8 cellular contexts compared by ENCODE assay signal in genomic region chr11:43879789-43880639, GRCh38. TPM values are rescaled to one million over a fixed set of nuclear protein-coding genes. Genes with fewer than 3 reads are reported as not detected.
DNase-seq lines count a peak whose midpoint lies in the region; ATAC-seq and TF ChIP-seq lines count a peak whose summit lies in the region.

No MANE protein-coding gene starts in this region.

- peaks cover 14% of the 10 kb centered on the region for H3K4me1 Mint-ChIP-seq in T-helper 1 cell treated with Interleukin-12 subunit alpha and Interleukin-12 subunit beta and Interleukin-4 antibody, amounts not matched to agents 30 μg/mL and 1 μg/mL, for 36 hours (ENCODE audit: low read depth)
- peaks cover 32% of the 10 kb centered on the region for H3K4me1 Mint-ChIP-seq in activated CD8-positive, alpha-beta T cell treated with anti-CD3 and anti-CD28 coated beads for 36 hours (ENCODE audit: low read depth)
- peaks cover 27 to 45% of the 10 kb centered on the region in 2 donors for H3K4me1 Mint-ChIP-seq in immature natural killer cell

- peak; percentile 6 for ATAC-seq in activated CD8-positive, alpha-beta T cell treated with anti-CD3 and anti-CD28 coated beads for 36 hours
- ATAC-seq in HG02759 (IDR thresholded peaks at IDR 0.05; ENCODE audit: unreplicated experiment): no peak
- ATAC-seq in HG02571 (IDR thresholded peaks at IDR 0.05; ENCODE audit: unreplicated experiment): no peak

- TF ChIP-seq CTCF in activated CD8-positive, alpha-beta T cell treated with anti-CD3 and anti-CD28 coated beads for 36 hours (IDR thresholded peaks at IDR 0.05): no peak
- TF ChIP-seq CTCF in suprapubic skin (IDR thresholded peaks at IDR 0.05): no peak

- peaks cover 30% of the 10 kb centered on the region for H3K27me3 Mint-ChIP-seq in T-helper 1 cell treated with Interleukin-12 subunit alpha and Interleukin-12 subunit beta and Interleukin-4 antibody, amounts not matched to agents 30 μg/mL and 1 μg/mL, for 36 hours (ENCODE audit: low read depth)
- peaks cover 4% of the 10 kb centered on the region for H3K27me3 Mint-ChIP-seq in activated CD8-positive, alpha-beta T cell treated with anti-CD3 and anti-CD28 coated beads for 36 hours
- peaks cover 4 to 14% (median 8%) of the 10 kb centered on the region in 3 donors for H3K27me3 Mint-ChIP-seq in immature natural killer cell (ENCODE audit: low read depth in 3 of 3)

- peaks cover 38% of the 10 kb centered on the region for H3K27me3 ChIP-seq in suprapubic skin

- peaks cover 25% of the 10 kb centered on the region for H3K36me3 ChIP-seq in suprapubic skin

- POLR2A ChIA-PET in activated CD8-positive, alpha-beta T cell treated with anti-CD3 and anti-CD28 coated beads for 36 hours (lab: Charles Lee): interaction anchor here (1.4 kb wide), 1 partner anchor 8 kb away, joined by 4 read pairs; no protein-coding TSS in a partner anchor

- TF ChIP-seq EP300 in suprapubic skin (IDR thresholded peaks at IDR 0.05): no peak

- H3K27ac ChIP-seq in suprapubic skin: no peak overlapping the region

- DNase-seq in T-helper 1 cell (no peak), immature natural killer cell (no peak), suprapubic skin (ENCODE audit: low spot score in 2 of 2) (no peak), NCI-H187 treated with DMSO at 0.1 percent for 48 hours (lab: John Stamatoyannopoulos, UW) (no peak)
- DNase-seq in activated CD8-positive, alpha-beta T cell treated with anti-CD3 and anti-CD28 coated beads for 36 hours: no peak

- H3K4me1 ChIP-seq in suprapubic skin: peaks cover 19% of the 10 kb centered on the region

- H3K4me3 Mint-ChIP-seq in T-helper 1 cell treated with Interleukin-12 subunit alpha and Interleukin-12 subunit beta and Interleukin-4 antibody, amounts not matched to agents 30 μg/mL and 1 μg/mL, for 36 hours: peak overlapping the region; percentile 95
- H3K4me3 Mint-ChIP-seq in activated CD8-positive, alpha-beta T cell treated with anti-CD3 and anti-CD28 coated beads for 36 hours: peak overlapping the region; percentile 81
- peak overlapping the region; percentile 87 to 98 (median 95) for H3K4me3 Mint-ChIP-seq in immature natural killer cell

- intact Hi-C loops in activated CD8-positive, alpha-beta T cell treated with anti-CD3 and anti-CD28 coated beads for 36 hours (cut with micrococcal nuclease): no loop called here

- H3K9me3 Mint-ChIP-seq in T-helper 1 cell treated with Interleukin-12 subunit alpha and Interleukin-12 subunit beta and Interleukin-4 antibody, amounts not matched to agents 30 μg/mL and 1 μg/mL, for 36 hours: peaks cover 15% of the 10 kb centered on the region
- H3K9me3 Mint-ChIP-seq in activated CD8-positive, alpha-beta T cell treated with anti-CD3 and anti-CD28 coated beads for 36 hours: no peaks in the 10 kb centered on the region
- peaks cover 0 to 4% (median 0%) of the 10 kb centered on the region in 6 donors for H3K9me3 Mint-ChIP-seq in immature natural killer cell

- peak overlapping the region; percentile 80 for H3K27ac Mint-ChIP-seq in T-helper 1 cell treated with Interleukin-12 subunit alpha and Interleukin-12 subunit beta and Interleukin-4 antibody, amounts not matched to agents 30 μg/mL and 1 μg/mL, for 36 hours
- H3K27ac Mint-ChIP-seq in activated CD8-positive, alpha-beta T cell treated with anti-CD3 and anti-CD28 coated beads for 36 hours: peak overlapping the region; percentile 85
- peak overlapping the region; percentile 88 to 94 (median 92) for H3K27ac Mint-ChIP-seq in immature natural killer cell

- WGBS in suprapubic skin: 44% methylated on average over 13 of the region's 13 CpGs

- H3K36me3 Mint-ChIP-seq in T-helper 1 cell treated with Interleukin-12 subunit alpha and Interleukin-12 subunit beta and Interleukin-4 antibody, amounts not matched to agents 30 μg/mL and 1 μg/mL, for 36 hours (ENCODE audit: low read depth): peaks cover 27% of the 10 kb centered on the region
- H3K36me3 Mint-ChIP-seq in activated CD8-positive, alpha-beta T cell treated with anti-CD3 and anti-CD28 coated beads for 36 hours (ENCODE audit: low read depth): peaks cover 15% of the 10 kb centered on the region
- H3K36me3 Mint-ChIP-seq in immature natural killer cell: peaks cover 11 to 15% (median 14%) of the 10 kb centered on the region in 3 donors

- H3K9me3 ChIP-seq in suprapubic skin: no peaks in the 10 kb centered on the region

- H3K4me3 ChIP-seq in suprapubic skin: peak overlapping the region; percentile 88

- CTCF ChIA-PET in activated CD8-positive, alpha-beta T cell treated with anti-CD3 and anti-CD28 coated beads for 36 hours (lab: Charles Lee): interaction anchor here (1.8 kb wide), 1 partner anchor 10 kb away, joined by 8 read pairs; no protein-coding TSS in a partner anchor

- TF ChIP-seq POLR2A in suprapubic skin (IDR thresholded peaks at IDR 0.05): no peak

RNA-seq across cellular contexts. Expression of gene ALKBH3, which starts 0.6 kb away (rescaled TPM):
- 10 to 100 TPM; 40.1 to 48.4 TPM for total RNA-seq in activated CD8-positive, alpha-beta T cell treated with anti-CD3 and anti-CD28 coated beads for 36 hours
- polyA plus RNA-seq in immature natural killer cell: 10 to 100 TPM; 40.0 to 89.3 (median 49.5) TPM
- 10 to 100 TPM; 24.1 to 47.2 (median 28.0) TPM for total RNA-seq in suprapubic skin
